Comparison of ENCODE assay signal across 8 cellular contexts in genomic region chr11:68750197-68750987, GRCh38. TPM values are rescaled to one million over a fixed set of nuclear protein-coding genes. Genes with fewer than 3 reads are reported as not detected.
DNase-seq lines count a peak whose midpoint lies in the region; ATAC-seq and TF ChIP-seq lines count a peak whose summit lies in the region.

No MANE protein-coding gene starts in this region.

- CTCF ChIA-PET in activated CD4-positive, alpha-beta T cell treated with anti-CD3 and anti-CD28 coated beads, Interleukin-2, amount 10 ng/mL, durations not matched to agents 7 days and 5 days (lab: Charles Lee) = interaction anchor here (0.5 to 0.7 kb wide), 2 partner anchors 92 to 200 kb away, joined by 3 to 4 read pairs; no protein-coding TSS in a partner anchor

- H3K4me1 ChIP-seq in iPS DF 6.9 (ENCODE audit: control insufficient read depth, insufficient read depth, low read length) (no peaks in the 10 kb centered on the region), stomach (peaks cover 0 to 26% (median 23%) of the 10 kb centered on the region in 4 donors)

- H3K9me3 Mint-ChIP-seq in activated CD4-positive, alpha-beta T cell treated with anti-CD3 and anti-CD28 coated beads, Interleukin-2, amount 10 ng/mL, durations not matched to agents 7 days and 5 days = no peaks in the 10 kb centered on the region
- no peaks in the 10 kb centered on the region for H3K9me3 Mint-ChIP-seq in activated T-cell treated with anti-CD3 and anti-CD28 coated beads, Interleukin-2, amount 50 U/mL, for 4 hours

- no CpG with 5 or more reads among the region's 74 CpGs for WGBS in iPS DF 6.9 (ENCODE audit: insufficient coverage, insufficient read length)
- 37 to 69% (median 58%) methylated on average over 29 to 74 of the region's 74 CpGs for WGBS in stomach, 5 donors

- peaks cover 16% of the 10 kb centered on the region for H3K4me1 Mint-ChIP-seq in activated CD4-positive, alpha-beta T cell treated with anti-CD3 and anti-CD28 coated beads, Interleukin-2, amount 10 ng/mL, durations not matched to agents 7 days and 5 days
- peaks cover 13% of the 10 kb centered on the region for H3K4me1 Mint-ChIP-seq in activated T-cell treated with anti-CD3 and anti-CD28 coated beads, Interleukin-2, amount 50 U/mL, for 4 hours (ENCODE audit: low read depth)

- no peak for DNase-seq in activated CD4-positive, alpha-beta T cell treated with anti-CD3 and anti-CD28 coated beads, Interleukin-2, amount 10 ng/mL, durations not matched to agents 7 days and 5 days
- DNase-seq in activated CD4-positive, alpha-beta T cell treated with anti-CD3 and anti-CD28 coated beads for 48 hours = no peak
- no peak for DNase-seq in activated T-cell treated with anti-CD3 and anti-CD28 coated beads, Interleukin-2, amount 50 U/mL, for 4 hours
- DNase-seq in iPS DF 6.9 (ENCODE audit: low read depth, low spot score) (no peak), stomach (no peak), mucosa of gallbladder (ENCODE audit: low spot score) (no peak), G401 (ENCODE audit: low spot score) (no peak), posterior vena cava (ENCODE audit: low spot score) (no peak)

- H3K36me3 ChIP-seq in iPS DF 6.9 (ENCODE audit: control insufficient read depth, insufficient read depth, low read length) (peaks cover 11% of the 10 kb centered on the region; the same call in 1 of the 2 replicates), stomach (peaks cover 0 to 15% (median 7%) of the 10 kb centered on the region in 4 donors)

- TF ChIP-seq POLR2A in stomach (IDR thresholded peaks at IDR 0.05) = no peak

- peak overlapping the region; percentile 55 for H3K4me3 Mint-ChIP-seq in activated CD4-positive, alpha-beta T cell treated with anti-CD3 and anti-CD28 coated beads, Interleukin-2, amount 10 ng/mL, durations not matched to agents 7 days and 5 days
- peak overlapping the region; percentile 59 for H3K4me3 Mint-ChIP-seq in activated T-cell treated with anti-CD3 and anti-CD28 coated beads, Interleukin-2, amount 50 U/mL, for 4 hours

- H3K27ac ChIP-seq in iPS DF 6.9 (ENCODE audit: low read length) = no peak overlapping the region
- peak overlapping the region in 2 of 5 donors; percentile 64 to 65 for H3K27ac ChIP-seq in stomach

- H3K27me3 Mint-ChIP-seq in activated CD4-positive, alpha-beta T cell treated with anti-CD3 and anti-CD28 coated beads, Interleukin-2, amount 10 ng/mL, durations not matched to agents 7 days and 5 days = peaks cover 2% of the 10 kb centered on the region
- no peaks in the 10 kb centered on the region for H3K27me3 Mint-ChIP-seq in activated T-cell treated with anti-CD3 and anti-CD28 coated beads, Interleukin-2, amount 50 U/mL, for 4 hours (ENCODE audit: low read depth)

- no peak for ATAC-seq in activated T-cell treated with anti-CD3 and anti-CD28 coated beads, Interleukin-2, amount 50 U/mL, for 4 hours

- no peak for TF ChIP-seq CTCF in stomach (IDR thresholded peaks at IDR 0.05)

- TF ChIP-seq EP300 in stomach (IDR thresholded peaks at IDR 0.05) = no peak

- H3K9me3 ChIP-seq in iPS DF 6.9 (ENCODE audit: control insufficient read depth, insufficient read depth, low read length) (no peaks in the 10 kb centered on the region), stomach (no peaks in the 10 kb centered on the region)

- intact Hi-C loops in stomach (cut with DNase I; ENCODE audit: low total_unique reads) (no loop called here), posterior vena cava (cut with DNase I) (no loop called here)

- peaks cover 15% of the 10 kb centered on the region for H3K36me3 Mint-ChIP-seq in activated CD4-positive, alpha-beta T cell treated with anti-CD3 and anti-CD28 coated beads, Interleukin-2, amount 10 ng/mL, durations not matched to agents 7 days and 5 days (ENCODE audit: low read depth)
- no peaks in the 10 kb centered on the region for H3K36me3 Mint-ChIP-seq in activated T-cell treated with anti-CD3 and anti-CD28 coated beads, Interleukin-2, amount 50 U/mL, for 4 hours (ENCODE audit: insufficient read depth)

- POLR2A ChIA-PET in activated CD4-positive, alpha-beta T cell treated with anti-CD3 and anti-CD28 coated beads, Interleukin-2, amount 10 ng/mL, durations not matched to agents 7 days and 5 days (lab: Charles Lee) = no interaction called here

- in situ Hi-C loops in G401 (cut with HindIII; ENCODE audit: low sequenced_read_pairs) = no loop called here

- no peak overlapping the region for H3K27ac Mint-ChIP-seq in activated CD4-positive, alpha-beta T cell treated with anti-CD3 and anti-CD28 coated beads, Interleukin-2, amount 10 ng/mL, durations not matched to agents 7 days and 5 days

- H3K27me3 ChIP-seq in iPS DF 6.9 (ENCODE audit: control insufficient read depth, insufficient read depth, low read length) (no peaks in the 10 kb centered on the region), stomach (no peaks in the 10 kb centered on the region)

- H3K4me3 ChIP-seq in iPS DF 6.9 (ENCODE audit: low read length) (peak overlapping the region; percentile 51; the same call in 1 of the 2 replicates), stomach (peak overlapping the region; percentile 47 to 63 (median 60))

RNA-seq across cellular contexts. Expression of gene TESMIN, which starts 0.9 kb away (rescaled TPM):
- total RNA-seq in activated CD4-positive, alpha-beta T cell treated with anti-CD3 and anti-CD28 coated beads, Interleukin-2, amount 10 ng/mL, durations not matched to agents 7 days and 5 days = 1 to 10 TPM; 7.8 to 8.1 TPM
- total RNA-seq in activated T-cell treated with anti-CD3 and anti-CD28 coated beads, Interleukin-2, amount 50 U/mL, for 4 hours = under 1 TPM; 0.55 to 0.94 (median 0.65) TPM
- total RNA-seq in stomach = 10 to 100 TPM in 2 of 5 donors, 1 to 10 TPM in 3; 1.0 to 16.3 (median 4.9) TPM
- polyA plus RNA-seq in stomach = 1 to 10 TPM; 3.1 to 3.3 (median 3.2) TPM
- 4.9 TPM for total RNA-seq in mucosa of gallbladder
- total RNA-seq in G401 (2014; rRNA removed; shearing (Covaris generic)) = 3.6 and 9.5 TPM in 2 replicates
- total RNA-seq in posterior vena cava = under 1 TPM; 0.62 to 0.93 TPM
